25 cellular contexts compared by ENCODE assay signal in genomic region chr20:20894753-20895152, GRCh38.
DNase-seq lines count a peak whose midpoint lies in the region; TF ChIP-seq lines count a peak whose summit lies in the region.
"Had no signal": no experiment of that assay in that cellular context is flagged by ENCODE, and none has a peak within 500 bp of the region (broad histone marks: within the 10 kb centered on the region; RNA-seq: fewer than 3 reads in every experiment).

No MANE protein-coding gene starts in this region.

- H3K27me3 ChIP-seq in left ventricle myocardium inferior (ENCODE audit: low read depth): peaks cover 27% of the 10 kb centered on the region
- no peaks in the 10 kb centered on the region for H3K27me3 ChIP-seq in tibial nerve
- H3K27me3 ChIP-seq: brain microvascular endothelial cell had no signal

- TF ChIP-seq POLR2A in tibial nerve (IDR thresholded peaks at IDR 0.05): no peak

- no peaks in the 10 kb centered on the region for H3K36me3 Mint-ChIP-seq in activated CD4-positive, alpha-beta memory T cell treated with anti-CD3 and anti-CD28 coated beads, Interleukin-2, amount 10 ng/mL, durations not matched to agents 7 days and 5 days (ENCODE audit: low read depth)
- H3K36me3 Mint-ChIP-seq: mesothelial cell of epicardium; naive thymus-derived CD4-positive, alpha-beta T cell; stimulated activated naive B cell treated with anti-CD40 and anti-IgM and Interleukin-4, amounts not matched to agents 10 μg/mL and 1 μg/mL and 100 μg/mL, for 72 hours; T-cell had no signal

- intact Hi-C loops in left ventricle myocardium inferior (cut with micrococcal nuclease) (no loop called here), cardiac septum (cut with DNase I) (no loop called here)

- no peak overlapping the region for H3K27ac Mint-ChIP-seq in activated CD4-positive, alpha-beta memory T cell treated with anti-CD3 and anti-CD28 coated beads, Interleukin-2, amount 10 ng/mL, durations not matched to agents 7 days and 5 days
- H3K27ac Mint-ChIP-seq: mesothelial cell of epicardium; naive thymus-derived CD4-positive, alpha-beta T cell; stimulated activated naive B cell treated with anti-CD40 and anti-IgM and Interleukin-4, amounts not matched to agents 10 μg/mL and 1 μg/mL and 100 μg/mL, for 72 hours; T-cell had no signal

- H3K4me1 ChIP-seq in left ventricle myocardium inferior (no peaks in the 10 kb centered on the region), tibial nerve (peaks cover 0 to 8% (median 0%) of the 10 kb centered on the region in 4 donors)

- DNase-seq in left ventricle myocardium inferior (peak; percentile 17), cardiac septum (ENCODE audit: low spot score) (no peak), NCI-H146 (lab: John Stamatoyannopoulos, UW) (peak; percentile 61), tibial nerve (ENCODE audit: low spot score in 2 of 2) (peak; percentile 23 to 24), T-helper 9 cell (no peak)
- DNase-seq in activated CD8-positive, alpha-beta memory T cell treated with anti-CD3 and anti-CD28 coated beads, Interleukin-2, amount 50 U/mL, for 4 hours: no peak
- DNase-seq in activated CD4-positive, alpha-beta memory T cell treated with anti-CD3 and anti-CD28 coated beads, Interleukin-2, amount 10 ng/mL, durations not matched to agents 7 days and 5 days: no peak
- DNase-seq: activated CD4-positive, alpha-beta T cell treated with anti-CD3 and anti-CD28 coated beads for 1 hour; activated CD8-positive, alpha-beta memory T cell treated with anti-CD3 and anti-CD28 coated beads for 24 hours; activated T-cell treated with anti-CD3 and anti-CD28 coated beads, Interleukin-2, amount 50 U/mL, for 4 hours; brain microvascular endothelial cell; C1 segment of cervical spinal cord; effector CD4-positive, alpha-beta T cell; erythroblast; GF-D8; KBM-7; naive thymus-derived CD4-positive, alpha-beta T cell; NCI-H1694; SIG-M5; stimulated activated CD4-positive, alpha-beta T cell treated with anti-CD3 and anti-CD28 coated beads, Interleukin-12 subunit alpha, Interleukin-12 subunit beta, amount 100 ng/mL, for 4 hours; stimulated activated CD4-positive, alpha-beta T cell treated with anti-CD3 and anti-CD28 coated beads, Interleukin-4, amount 100 ng/mL, for 24 hours; stimulated activated naive B cell treated with anti-CD40 and anti-IgM and Interleukin-4, amounts not matched to agents 10 μg/mL and 1 μg/mL and 100 μg/mL, for 72 hours; T-cell had no signal

- no peaks in the 10 kb centered on the region for H3K4me1 Mint-ChIP-seq in activated CD4-positive, alpha-beta memory T cell treated with anti-CD3 and anti-CD28 coated beads, Interleukin-2, amount 10 ng/mL, durations not matched to agents 7 days and 5 days
- H3K4me1 Mint-ChIP-seq: naive thymus-derived CD4-positive, alpha-beta T cell; stimulated activated naive B cell treated with anti-CD40 and anti-IgM and Interleukin-4, amounts not matched to agents 10 μg/mL and 1 μg/mL and 100 μg/mL, for 72 hours; T-cell had no signal

- peaks cover 6% of the 10 kb centered on the region for H3K9me3 ChIP-seq in left ventricle myocardium inferior (replicated peaks)
- H3K9me3 ChIP-seq in tibial nerve: no peaks in the 10 kb centered on the region

- H3K27ac ChIP-seq in left ventricle myocardium inferior (replicated peaks): peak overlapping the region; percentile 38
- H3K27ac ChIP-seq in VCaP: peak overlapping the region; percentile 96
- no peak overlapping the region for H3K27ac ChIP-seq in tibial nerve
- H3K27ac ChIP-seq: brain microvascular endothelial cell had no signal

- POLR2A ChIA-PET in activated CD4-positive, alpha-beta memory T cell treated with anti-CD3 and anti-CD28 coated beads, Interleukin-2, amount 10 ng/mL, durations not matched to agents 7 days and 5 days (lab: Charles Lee): no interaction called here

- CTCF ChIA-PET in activated CD4-positive, alpha-beta memory T cell treated with anti-CD3 and anti-CD28 coated beads, Interleukin-2, amount 10 ng/mL, durations not matched to agents 7 days and 5 days (lab: Charles Lee): interaction anchor here (1.7 kb wide), 1 partner anchor 34 kb away, joined by 5 read pairs; no protein-coding TSS in a partner anchor

- peaks cover 7% of the 10 kb centered on the region for H3K27me3 Mint-ChIP-seq in activated CD4-positive, alpha-beta memory T cell treated with anti-CD3 and anti-CD28 coated beads, Interleukin-2, amount 10 ng/mL, durations not matched to agents 7 days and 5 days

- TF ChIP-seq CTCF in left ventricle myocardium inferior (IDR thresholded peaks at IDR 0.05; ENCODE audit: borderline replicate concordance): no peak
- TF ChIP-seq CTCF in VCaP (conservative IDR thresholded peaks at IDR 0.05): no peak
- no peak for TF ChIP-seq CTCF in tibial nerve (IDR thresholded peaks at IDR 0.05)

- no peak overlapping the region for H3K4me3 ChIP-seq in left ventricle myocardium inferior
- no peak overlapping the region for H3K4me3 ChIP-seq in tibial nerve

- H3K4me3 Mint-ChIP-seq in activated CD4-positive, alpha-beta memory T cell treated with anti-CD3 and anti-CD28 coated beads, Interleukin-2, amount 10 ng/mL, durations not matched to agents 7 days and 5 days: no peak overlapping the region
- H3K4me3 Mint-ChIP-seq: activated T-cell treated with anti-CD3 and anti-CD28 coated beads, Interleukin-2, amount 50 U/mL, for 4 hours; mesothelial cell of epicardium; naive thymus-derived CD4-positive, alpha-beta T cell; stimulated activated naive B cell treated with anti-CD40 and anti-IgM and Interleukin-4, amounts not matched to agents 10 μg/mL and 1 μg/mL and 100 μg/mL, for 72 hours; T-cell had no signal

- no peaks in the 10 kb centered on the region for H3K9me3 Mint-ChIP-seq in activated CD4-positive, alpha-beta memory T cell treated with anti-CD3 and anti-CD28 coated beads, Interleukin-2, amount 10 ng/mL, durations not matched to agents 7 days and 5 days
- H3K9me3 Mint-ChIP-seq: activated T-cell treated with anti-CD3 and anti-CD28 coated beads, Interleukin-2, amount 50 U/mL, for 4 hours; mesothelial cell of epicardium; T-cell had no signal

- WGBS in tibial nerve, 2 donors: 44 to 58% methylated on average over 13 of the region's 13 CpGs

- H3K36me3 ChIP-seq in left ventricle myocardium inferior (no peaks in the 10 kb centered on the region), tibial nerve (no peaks in the 10 kb centered on the region)
- H3K36me3 ChIP-seq: brain microvascular endothelial cell had no signal

- TF ChIP-seq EP300 in tibial nerve (IDR thresholded peaks at IDR 0.05): no peak

Comparison
In these comparisons a context has a peak if more than half of its experiments do, and no peak if none do; other contexts are left out.
1. DNase-seq: peak in left ventricle myocardium inferior (single experiment), NCI-H146 (single experiment) and tibial nerve (2 of 2); none in cardiac septum (single experiment), activated CD8-positive, alpha-beta memory T cell treated with anti-CD3 and anti-CD28 coated beads, Interleukin-2, amount 50 U/mL, for 4 hours (single experiment), activated CD4-positive, alpha-beta memory T cell treated with anti-CD3 and anti-CD28 coated beads, Interleukin-2, amount 10 ng/mL, durations not matched to agents 7 days and 5 days (single experiment) and T-helper 9 cell (single experiment).
2. H3K27ac ChIP-seq: peak in left ventricle myocardium inferior (single experiment) and VCaP (single experiment); none in tibial nerve (0 of 4).